In genomic region chr6:166861961-166862286, GRCh38 we compare ENCODE assay signal across 10 cellular contexts.
A peak's percentile ranks its signal among the peaks of the same experiment; 100 is the strongest.
DNase-seq lines count a peak whose midpoint lies in the region; ATAC-seq and TF ChIP-seq lines count a peak whose summit lies in the region.
"Had no signal": no experiment of that assay in that cellular context is flagged by ENCODE, and none has a peak within 500 bp of the region (broad histone marks: within the 10 kb centered on the region; RNA-seq: fewer than 3 reads in every experiment).

No MANE protein-coding gene starts in this region.

- H3K4me1 Mint-ChIP-seq in activated T-cell treated with anti-CD3 and anti-CD28 coated beads, Interleukin-2, amount 50 U/mL, for 24 hours (ENCODE audit: low read depth), result peaks cover 7% of the 10 kb centered on the region

- H3K27ac ChIP-seq in ascending aorta (no peak overlapping the region), thyroid gland (no peak overlapping the region)
- H3K27ac ChIP-seq: neutrophil, VCaP had no signal

- H3K4me3 Mint-ChIP-seq in activated T-cell treated with anti-CD3 and anti-CD28 coated beads, Interleukin-2, amount 50 U/mL, for 24 hours, result peak overlapping the region; percentile 75

- peaks cover 10% of the 10 kb centered on the region for H3K27me3 Mint-ChIP-seq in activated T-cell treated with anti-CD3 and anti-CD28 coated beads, Interleukin-2, amount 50 U/mL, for 24 hours

- peak overlapping the region; percentile 61 to 64 for H3K4me3 ChIP-seq in ascending aorta
- H3K4me3 ChIP-seq in lower leg skin (ENCODE audit: low read depth, poor library complexity, severe bottlenecking), result peak overlapping the region; percentile 6
- H3K4me3 ChIP-seq in thyroid gland (replicated peaks in 1 of 3), result peak overlapping the region; percentile 9 to 32 (median 10)

- H3K9me3 ChIP-seq in ascending aorta (no peaks in the 10 kb centered on the region), thyroid gland (no peaks in the 10 kb centered on the region)
- H3K9me3 ChIP-seq: neutrophil had no signal

- intact Hi-C loops in ascending aorta (cut with DNase I), result no loop called here
- intact Hi-C loops in lower leg skin (cut with DNase I; ENCODE audit: low total_unique reads), result no loop called here
- intact Hi-C loops in thyroid gland (cut with DNase I), result no loop called here

- H3K36me3 Mint-ChIP-seq in activated T-cell treated with anti-CD3 and anti-CD28 coated beads, Interleukin-2, amount 50 U/mL, for 24 hours (ENCODE audit: low read depth), result no peaks in the 10 kb centered on the region

- WGBS in lower leg skin, 2 donors, result 2 to 4% methylated on average over 11 of the region's 11 CpGs
- WGBS in thyroid gland, 2 donors, result 4 to 6% methylated on average over 11 of the region's 11 CpGs

- H3K4me1 ChIP-seq in ascending aorta (peaks cover 3 to 6% of the 10 kb centered on the region in 2 donors), thyroid gland (peaks cover 0 to 14% of the 10 kb centered on the region in 2 donors)

- ATAC-seq in HG02759 (IDR thresholded peaks at IDR 0.05; ENCODE audit: unreplicated experiment), result no peak

- TF ChIP-seq POLR2A in lower leg skin (IDR thresholded peaks at IDR 0.05) (no peak), thyroid gland (IDR thresholded peaks at IDR 0.05) (no peak)

- no peaks in the 10 kb centered on the region for H3K36me3 ChIP-seq in ascending aorta
- no peaks in the 10 kb centered on the region for H3K36me3 ChIP-seq in thyroid gland
- H3K36me3 ChIP-seq: neutrophil had no signal

- H3K27ac Mint-ChIP-seq in activated T-cell treated with anti-CD3 and anti-CD28 coated beads, Interleukin-2, amount 50 U/mL, for 24 hours, result no peak overlapping the region

- H3K27me3 ChIP-seq in ascending aorta (no peaks in the 10 kb centered on the region), thyroid gland (no peaks in the 10 kb centered on the region)

- TF ChIP-seq CTCF in ascending aorta (IDR thresholded peaks at IDR 0.05) (no peak), lower leg skin (IDR thresholded peaks at IDR 0.05) (no peak), thyroid gland (IDR thresholded peaks at IDR 0.05) (no peak)

- no peaks in the 10 kb centered on the region for H3K9me3 Mint-ChIP-seq in activated T-cell treated with anti-CD3 and anti-CD28 coated beads, Interleukin-2, amount 50 U/mL, for 24 hours

- DNase-seq in activated T-cell treated with anti-CD3 and anti-CD28 coated beads, Interleukin-2, amount 50 U/mL, for 24 hours, result no peak
- no peak for DNase-seq in activated T-cell treated with anti-CD3 and anti-CD28 coated beads, Interleukin-2, amount 50 U/mL, for 1 hour
- DNase-seq in ascending aorta (ENCODE audit: low spot score in 2 of 2) (no peak), lower leg skin (ENCODE audit: low spot score in 2 of 2) (no peak), thyroid gland (no peak), germinal center (ENCODE audit: low spot score) (no peak)
- DNase-seq in stimulated activated CD4-positive, alpha-beta T cell treated with anti-CD3 and anti-CD28 coated beads, Interleukin-2, amount 100 ng/mL, for 48 hours, result no peak

Comparison
In these comparisons a context has a peak if more than half of its experiments do, and no peak if none do; other contexts are left out.
1. H3K4me3 ChIP-seq: peak in every context shown above with its lines; median percentile 62 in ascending aorta; 10 in thyroid gland; 6 in lower leg skin.